9 cellular contexts compared by ENCODE assay signal in genomic region chr19:39341122-39341719, GRCh38. TPM values are rescaled to one million over a fixed set of nuclear protein-coding genes. Genes with fewer than 3 reads are reported as not detected.
DNase-seq lines count a peak whose midpoint lies in the region; ATAC-seq and TF ChIP-seq lines count a peak whose summit lies in the region.
"Had no signal": no experiment of that assay in that cellular context is flagged by ENCODE, and none has a peak within 500 bp of the region (broad histone marks: within the 10 kb centered on the region; RNA-seq: fewer than 3 reads in every experiment).

No MANE protein-coding gene starts in this region.

- H2AFZ ChIP-seq in HCT116 (ENCODE audit: low read depth, low read length, poor library complexity, severe bottlenecking): peak overlapping the region; percentile 62

- POLR2A ChIA-PET in HCT116 (lab: Charles Lee): interaction anchor here (0.6 kb wide), 1 partner anchor 509 kb away, joined by 3 read pairs; no protein-coding TSS in a partner anchor

- DNase-seq in HCT116 (ENCODE audit: low read depth, low spot score) (no peak), glomerular visceral epithelial cell (ENCODE audit: extremely low spot score) (peak; percentile 45), ovary (peak in 3 of 5 donors; percentile 33 to 58 (median 52)), H4 (ENCODE audit: low spot score) (no peak)
- DNase-seq in activated CD4-positive, alpha-beta T cell treated with anti-CD3 and anti-CD28 coated beads, Interleukin-2, amount 10 ng/mL, durations not matched to agents 24 days and 14 days: no peak

- RAD21 ChIA-PET in HCT116 (lab: Charles Lee; ENCODE audit: low non-redundant PET in 1 of 2, low total read pairs in 2 of 2, uncharacterized antibody in 2 of 2, unreplicated experiment in 2 of 2): no interaction called here

- TF ChIP-seq EP300 in ovary (IDR thresholded peaks at IDR 0.05): no peak

- no peaks in the 10 kb centered on the region for H3K27me3 Mint-ChIP-seq in activated CD4-positive, alpha-beta T cell treated with anti-CD3 and anti-CD28 coated beads, Interleukin-2, amount 10 ng/mL, durations not matched to agents 24 days and 14 days

- H4K20me1 ChIP-seq in BLaER1 treated with 17β-estradiol and CSF1 and Interleukin-3, amounts not matched to agents 10 nM and 100 nM: peaks cover 17 to 37% (median 33%) of the 10 kb centered on the region in 11 experiments; a peak in 20 of 22 replicates
- H4K20me1 ChIP-seq in HCT116 (ENCODE audit: insufficient read depth): no peaks in the 10 kb centered on the region; the same call in 1 of the 2 replicates

- intact Hi-C loops in HCT116 (cut with micrococcal nuclease): loop anchor here (5.0 kb wide), 1 partner anchor 71 kb away; the partner anchor contains the start of gene PLEKHG2
- intact Hi-C loops in activated CD4-positive, alpha-beta T cell treated with anti-CD3 and anti-CD28 coated beads, Interleukin-2, amount 10 ng/mL, durations not matched to agents 24 days and 14 days (cut with micrococcal nuclease): loop anchor here (2.0 to 5.0 kb wide), 2 partner anchors 72 to 106 kb away; partner anchors contain the start of genes PLEKHG2 and SUPT5H
- intact Hi-C loops in ovary (cut with DNase I): loop anchor here in 2 of 4 donors (5.0 to 10.0 kb wide), 2 partner anchors 194 to 214 kb away; partner anchors contain the start of genes EID2B (in 1 of the 2) and PAK4 (in 1 of the 2)

- 1% methylated on average over 17 of the region's 17 CpGs for WGBS in ovary, 3 donors

- H3K4me1 ChIP-seq in BLaER1 treated with 17β-estradiol and CSF1 and Interleukin-3, amounts not matched to agents 10 nM and 100 nM: peaks cover 74 to 82% (median 79%) of the 10 kb centered on the region in 10 experiments
- H3K4me1 ChIP-seq in HCT116 (ENCODE audit: control insufficient read depth in 1 of 2, insufficient read depth in 2 of 2, low read length in 2 of 2) (peaks cover 8 to 27% of the 10 kb centered on the region in 2 experiments), ovary (ENCODE audit: insufficient read depth) (peaks cover 4% of the 10 kb centered on the region)

- no peaks in the 10 kb centered on the region for H3K9me2 ChIP-seq in HCT116 (ENCODE audit: insufficient read depth)

- H3K9me3 Mint-ChIP-seq in activated CD4-positive, alpha-beta T cell treated with anti-CD3 and anti-CD28 coated beads, Interleukin-2, amount 10 ng/mL, durations not matched to agents 24 days and 14 days: no peaks in the 10 kb centered on the region

- H3K9me3 ChIP-seq in BLaER1 treated with 17β-estradiol and CSF1 and Interleukin-3, amounts not matched to agents 10 nM and 100 nM (replicated peaks in 1 of 11): peaks cover 0 to 4% (median 0%) of the 10 kb centered on the region in 11 experiments; a peak in 1 of 22 replicates
- H3K9me3 ChIP-seq in HCT116 (ENCODE audit: control insufficient read depth in 1 of 2, insufficient read depth in 1 of 2, low read depth in 1 of 2, low read length in 2 of 2): no peaks in the 10 kb centered on the region
- H3K9me3 ChIP-seq in ovary: no peaks in the 10 kb centered on the region

- H3K36me3 Mint-ChIP-seq in activated CD4-positive, alpha-beta T cell treated with anti-CD3 and anti-CD28 coated beads, Interleukin-2, amount 10 ng/mL, durations not matched to agents 24 days and 14 days (ENCODE audit: low read depth): peaks cover 19% of the 10 kb centered on the region

- CTCF ChIA-PET in HCT116 (lab: Charles Lee): interaction anchor here (1.3 to 1.9 kb wide), 4 partner anchors 10 to 219 kb away, joined by 5 to 11 read pairs (median 7); partner anchors contain the start of gene PLEKHG2

- no TSS peak for BruUV-seq in HCT116 (replicated peaks; lab: Mats Ljungman, UMichigan)

- H3K27ac ChIP-seq in BLaER1 treated with 17β-estradiol and CSF1 and Interleukin-3, amounts not matched to agents 10 nM and 100 nM: peak overlapping the region; percentile 72 to 100 (median 95)
- peak overlapping the region; percentile 86 for H3K27ac ChIP-seq in HCT116 (ENCODE audit: low read depth, low read length)
- H3K27ac ChIP-seq in ovary: peak overlapping the region; percentile 16 to 74

- peak overlapping the region; percentile 80 to 91 (median 87) for H3K9ac ChIP-seq in BLaER1 treated with 17β-estradiol and CSF1 and Interleukin-3, amounts not matched to agents 10 nM and 100 nM
- H3K9ac ChIP-seq in HCT116 (ENCODE audit: low read length): peak overlapping the region; percentile 85

- TF ChIP-seq RAD21 in HCT116 (IDR thresholded peaks at IDR 0.05; ENCODE audit: low read depth): no peak

- peaks cover 45% of the 10 kb centered on the region for H3K79me2 ChIP-seq in HCT116 (ENCODE audit: insufficient read depth, low read length)

- H3K36me3 ChIP-seq in BLaER1 treated with 17β-estradiol and CSF1 and Interleukin-3, amounts not matched to agents 10 nM and 100 nM: peaks cover 3 to 21% (median 16%) of the 10 kb centered on the region in 11 experiments; a peak in 19 of 22 replicates
- H3K36me3 ChIP-seq in HCT116 (ENCODE audit: control insufficient read depth in 1 of 2, insufficient read depth in 2 of 2, low read length in 2 of 2): peaks cover 0 to 6% of the 10 kb centered on the region in 2 experiments; a peak in 1 of 4 replicates
- H3K36me3 ChIP-seq in ovary: no peaks in the 10 kb centered on the region

- peak overlapping the region; percentile 90 for H3K27ac Mint-ChIP-seq in activated CD4-positive, alpha-beta T cell treated with anti-CD3 and anti-CD28 coated beads, Interleukin-2, amount 10 ng/mL, durations not matched to agents 24 days and 14 days

- H3K27me3 ChIP-seq in BLaER1 treated with 17β-estradiol and CSF1 and Interleukin-3, amounts not matched to agents 10 nM and 100 nM: no peaks in the 10 kb centered on the region
- no peaks in the 10 kb centered on the region for H3K27me3 ChIP-seq in HCT116 (ENCODE audit: insufficient read depth, low read length)
- H3K27me3 ChIP-seq in ovary: no peaks in the 10 kb centered on the region

- ATAC-seq in HCT116 (peak; percentile 12), HG03457 (IDR thresholded peaks at IDR 0.05; ENCODE audit: unreplicated experiment) (no peak), HG03045 (IDR thresholded peaks at IDR 0.05; ENCODE audit: unreplicated experiment) (no peak)

- H3K4me1 Mint-ChIP-seq in activated CD4-positive, alpha-beta T cell treated with anti-CD3 and anti-CD28 coated beads, Interleukin-2, amount 10 ng/mL, durations not matched to agents 24 days and 14 days: peaks cover 66% of the 10 kb centered on the region

- H3K4me3 ChIP-seq in BLaER1 treated with 17β-estradiol and CSF1 and Interleukin-3, amounts not matched to agents 10 nM and 100 nM: peak overlapping the region; percentile 64 to 87 (median 79)
- peak overlapping the region; percentile 84 to 90 for H3K4me3 ChIP-seq in HCT116 (replicated peaks in 1 of 2; ENCODE audit: low read depth in 1 of 2, low read length in 2 of 2)
- H3K4me3 ChIP-seq in ovary: peak overlapping the region; percentile 79

- H3K4me3 Mint-ChIP-seq in activated CD4-positive, alpha-beta T cell treated with anti-CD3 and anti-CD28 coated beads, Interleukin-2, amount 10 ng/mL, durations not matched to agents 24 days and 14 days: peak overlapping the region; percentile 91

- TF ChIP-seq POLR2A in HCT116 (IDR thresholded peaks at IDR 0.05; ENCODE audit: borderline replicate concordance, extremely low read depth, insufficient read depth, insufficient read length) (no peak), ovary (IDR thresholded peaks at IDR 0.05) (no peak)

- H3K4me2 ChIP-seq in BLaER1 treated with 17β-estradiol and CSF1 and Interleukin-3, amounts not matched to agents 10 nM and 100 nM: peak overlapping the region; percentile 86 to 99 (median 97)
- peak overlapping the region; percentile 99 for H3K4me2 ChIP-seq in HCT116 (ENCODE audit: low read length)

- no peak for TF ChIP-seq CTCF in HCT116 (IDR thresholded peaks at IDR 0.05 in 2 of 3, conservative IDR thresholded peaks at IDR 0.05 in 1 of 3; ENCODE audit: borderline replicate concordance in 1 of 3, insufficient read depth in 1 of 3, low read depth in 2 of 3, low read length in 2 of 3)
- no peak for TF ChIP-seq CTCF in ovary (IDR thresholded peaks at IDR 0.05)

TF ChIP-seq in HCT116, 20 proteins besides CTCF, POLR2A, EP300 and RAD21:
- no peak for TF ChIP-seq SRF (IDR thresholded peaks at IDR 0.05; ENCODE audit: low read depth)
- TF ChIP-seq EGR1 (IDR thresholded peaks at IDR 0.05; ENCODE audit: low read depth): 0 out of 2 replicates have a peak, but pooled peaks have one; percentile 0
- no peak for TF ChIP-seq TCF7L2 (IDR thresholded peaks at IDR 0.05; ENCODE audit: borderline replicate concordance, extremely low read depth, insufficient read depth, insufficient read length)
TF ChIP-seq in HCT116: peak in this region for 1.

RNA-seq across cellular contexts. Expression of gene SAMD4B, which starts 1.0 kb away (rescaled TPM):
- total RNA-seq in HCT116 (2021; ENCODE audit: unreplicated experiment): 127 TPM
- polyA plus RNA-seq in HCT116 (2012): 151 and 158 TPM in 2 replicates
- total RNA-seq in activated CD4-positive, alpha-beta T cell treated with anti-CD3 and anti-CD28 coated beads, Interleukin-2, amount 10 ng/mL, durations not matched to agents 24 days and 14 days: 68.9 and 71.4 TPM in 2 replicates
- total RNA-seq in ovary: 100 to 1,000 TPM in 5 of 7 donors, 10 to 100 TPM in 2; 59.0 to 139 (median 110) TPM
- 100 to 1,000 TPM in 1 of 2 donors, 10 to 100 TPM in 1; 64.4 to 119 TPM for polyA plus RNA-seq in ovary
- 33.9 and 35.3 TPM in 2 replicates for total RNA-seq in H4 (2014; rRNA removed; shearing (Covaris generic))

RNA-seq across cellular contexts. Expression of gene GMFG, which starts 5.4 kb away (rescaled TPM):
- total RNA-seq in HCT116 (2021; ENCODE audit: unreplicated experiment) (0.61 TPM), ovary (10 to 100 TPM in 3 of 7 donors, 1 to 10 TPM in 4; 5.6 to 21.9 (median 9.9) TPM)
- 0.16 and 0.33 TPM in 2 replicates for polyA plus RNA-seq in HCT116 (2012)
- total RNA-seq in activated CD4-positive, alpha-beta T cell treated with anti-CD3 and anti-CD28 coated beads, Interleukin-2, amount 10 ng/mL, durations not matched to agents 24 days and 14 days: 328 and 330 TPM in 2 replicates
- 10 to 100 TPM; 20.5 to 39.7 TPM for polyA plus RNA-seq in ovary
- 13.3 and 14.1 TPM in 2 replicates for total RNA-seq in H4 (2014; rRNA removed; shearing (Covaris generic))

RNA-seq across cellular contexts. Expression of gene LRFN1, which starts 20.6 kb away (rescaled TPM):
- total RNA-seq in HCT116 (2021; ENCODE audit: unreplicated experiment) (13.8 TPM), ovary (1 to 10 TPM in 4 of 7 donors, under 1 TPM in 3; 0.12 to 2.2 (median 1.2) TPM)
- 6.8 and 7.6 TPM in 2 replicates for polyA plus RNA-seq in HCT116 (2012)
- 5.0 and 5.2 TPM in 2 replicates for total RNA-seq in activated CD4-positive, alpha-beta T cell treated with anti-CD3 and anti-CD28 coated beads, Interleukin-2, amount 10 ng/mL, durations not matched to agents 24 days and 14 days
- polyA plus RNA-seq in ovary: 1 to 10 TPM in 1 of 2 donors, under 1 TPM in 1; 0.40 to 1.2 TPM
- total RNA-seq in H4 (2014; rRNA removed; shearing (Covaris generic)): 0.68 and 0.72 TPM in 2 replicates

RNA-seq across cellular contexts. Expression of gene IFNL1, which starts 45.0 kb away (rescaled TPM):
- total RNA-seq in HCT116 (2021; ENCODE audit: unreplicated experiment) (not detected), ovary (not detected)
- polyA plus RNA-seq in HCT116 (2012): not detected in 2 replicates
- not detected in 2 replicates for total RNA-seq in activated CD4-positive, alpha-beta T cell treated with anti-CD3 and anti-CD28 coated beads, Interleukin-2, amount 10 ng/mL, durations not matched to agents 24 days and 14 days
- polyA plus RNA-seq in ovary: not detected
- not detected in 2 replicates for total RNA-seq in H4 (2014; rRNA removed; shearing (Covaris generic))
- total RNA-seq: HT1080 had no signal

RNA-seq across cellular contexts. Expression of gene PAF1, which starts 49.7 kb away (rescaled TPM):
- 53.5 TPM for total RNA-seq in HCT116 (2021; ENCODE audit: unreplicated experiment)
- polyA plus RNA-seq in HCT116 (2012): 77.0 and 91.6 TPM in 2 replicates
- 47.1 and 50.6 TPM in 2 replicates for total RNA-seq in activated CD4-positive, alpha-beta T cell treated with anti-CD3 and anti-CD28 coated beads, Interleukin-2, amount 10 ng/mL, durations not matched to agents 24 days and 14 days
- 10 to 100 TPM; 31.0 to 60.2 (median 47.4) TPM for total RNA-seq in ovary
- polyA plus RNA-seq in ovary: 10 to 100 TPM; 52.7 to 78.1 TPM
- 40.8 and 62.0 TPM in 2 replicates for total RNA-seq in H4 (2014; rRNA removed; shearing (Covaris generic))

Comparison
In these comparisons a context has a peak if more than half of its experiments do, and no peak if none do; other contexts are left out.
1. H3K27ac ChIP-seq: peak in every context shown above with its lines; median percentile 95 in BLaER1 treated with 17β-estradiol and CSF1 and Interleukin-3, amounts not matched to agents 10 nM and 100 nM; 86 in HCT116; 45 in ovary.
2. DNase-seq: peak in glomerular visceral epithelial cell (single experiment) and ovary (3 of 5); none in HCT116 (single experiment), activated CD4-positive, alpha-beta T cell treated with anti-CD3 and anti-CD28 coated beads, Interleukin-2, amount 10 ng/mL, durations not matched to agents 24 days and 14 days (single experiment) and H4 (single experiment).
3. RNA of gene GMFG, which starts 5.4 kb away (total RNA-seq): 328 to 330 TPM in activated CD4-positive, alpha-beta T cell treated with anti-CD3 and anti-CD28 coated beads, Interleukin-2, amount 10 ng/mL, durations not matched to agents 24 days and 14 days; 13.3 to 14.1 TPM in H4, 5.6 to 21.9 TPM in ovary and 0.61 TPM in HCT116 (single experiment); every median in the first group is over 10 times any median in the second.
4. Peak in every context shown above with its lines, with median percentiles within 50 percentile points of each other: H3K4me3 ChIP-seq.